In the genomic region with DNA sequence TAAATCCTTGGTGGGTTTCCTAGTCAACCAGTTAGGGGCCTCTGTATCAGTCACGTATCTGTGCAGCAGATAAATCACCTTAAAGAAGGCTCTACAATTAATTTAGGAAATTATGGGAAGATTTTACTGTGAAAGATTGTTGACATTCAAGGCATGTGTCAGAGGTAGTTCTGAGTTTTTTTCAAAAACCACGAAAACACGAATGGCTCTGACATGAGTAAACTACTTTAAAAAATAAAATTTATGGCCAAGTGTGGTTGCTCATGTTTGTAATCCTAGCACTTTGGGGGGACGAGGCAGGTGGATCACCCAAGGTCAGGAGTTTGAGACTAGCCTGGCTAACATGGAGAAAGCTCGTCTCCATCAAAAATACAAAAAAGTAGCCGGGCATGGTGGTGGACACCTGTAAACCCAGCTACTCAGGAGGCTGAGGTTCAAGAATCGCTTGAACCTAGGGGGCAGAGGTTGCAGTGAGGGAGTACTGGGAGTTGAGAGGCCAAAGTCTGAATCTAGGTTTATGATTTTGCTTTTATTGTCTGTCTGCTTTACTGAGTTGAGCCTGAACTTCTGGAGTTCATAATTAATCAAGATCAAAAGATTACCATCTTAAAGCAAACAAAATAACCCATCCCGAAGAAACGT, we compare ENCODE assay signal across 20 cellular contexts.
DNase-seq lines count a peak whose midpoint lies in the region; ATAC-seq and TF ChIP-seq lines count a peak whose summit lies in the region.
"Had no signal": no experiment of that assay in that cellular context is flagged by ENCODE, and none has a peak within 500 bp of the region (broad histone marks: within the 10 kb centered on the region; RNA-seq: fewer than 3 reads in every experiment).

No MANE protein-coding gene starts in this region.

- H3K4me3 ChIP-seq in OCI-LY1 (ENCODE audit: low read depth, low read length, poor library complexity, severe bottlenecking) (no peak overlapping the region), mammary epithelial cell (replicated peaks in 1 of 3; ENCODE audit: insufficient read depth in 1 of 3, low read depth in 2 of 3, low read length in 3 of 3) (no peak overlapping the region), mesendoderm (ENCODE audit: low read length) (no peak overlapping the region), coronary artery (no peak overlapping the region)
- H3K4me3 ChIP-seq: gastrocnemius medialis, SK-N-MC had no signal

- H2BK5ac ChIP-seq in mesendoderm (ENCODE audit: low read length), result no peak overlapping the region

- no peak for TF ChIP-seq CTCF in C4-2B (conservative IDR thresholded peaks at IDR 0.05)
- TF ChIP-seq CTCF in OCI-LY1 (IDR thresholded peaks at IDR 0.05; ENCODE audit: low read length), result no peak
- no peak for TF ChIP-seq CTCF in mammary epithelial cell (conservative IDR thresholded peaks at IDR 0.05 in 1 of 2, IDR thresholded peaks at IDR 0.05 in 1 of 2; ENCODE audit: extremely low read depth in 1 of 2, insufficient read depth in 1 of 2, low read depth in 1 of 2, low read length in 2 of 2)
- TF ChIP-seq CTCF in coronary artery (IDR thresholded peaks at IDR 0.05), result no peak

- peaks cover 11% of the 10 kb centered on the region for H3K79me1 ChIP-seq in mesendoderm (ENCODE audit: low read length)

- no peak for TF ChIP-seq POLR2A in GM18505 (IDR thresholded peaks at IDR 0.05; ENCODE audit: borderline replicate concordance, extremely low read depth, insufficient read depth, insufficient read length)

- no peak overlapping the region for H4K8ac ChIP-seq in mesendoderm (ENCODE audit: low read depth, low read length)

- intact Hi-C loops in mammary epithelial cell (cut with micrococcal nuclease), result no loop called here

- dilution Hi-C loops in mammary epithelial cell (cut with HindIII; ENCODE audit: low sequenced_read_pairs), result loop anchor here (5.0 kb wide), 1 partner anchor 43 kb away; no protein-coding TSS in a partner anchor

- H4K20me1 ChIP-seq in OCI-LY1 (ENCODE audit: insufficient read depth, low read length) (no peaks in the 10 kb centered on the region), mammary epithelial cell (ENCODE audit: insufficient read depth, low read length) (no peaks in the 10 kb centered on the region)

- H3K9me2 ChIP-seq in OCI-LY1 (ENCODE audit: low read depth, low read length), result no peaks in the 10 kb centered on the region

- H2AFZ ChIP-seq in OCI-LY1 (ENCODE audit: low read length) (no peak overlapping the region), mammary epithelial cell (ENCODE audit: low read depth, low read length) (no peak overlapping the region)

- no TSS peak for BruUV-seq in mammary epithelial cell (replicated peaks; lab: Mats Ljungman, UMichigan)

- ATAC-seq in GM18505 (IDR thresholded peaks at IDR 0.05; ENCODE audit: unreplicated experiment) (no peak), HG03521 (IDR thresholded peaks at IDR 0.05; ENCODE audit: unreplicated experiment) (no peak)
- ATAC-seq: gastrocnemius medialis had no signal

- DNase-seq in mammary epithelial cell (peak; percentile 64), mesendoderm (no peak), Kasumi-1 (lab: John Stamatoyannopoulos, UW) (no peak), coronary artery (ENCODE audit: low spot score) (no peak)
- DNase-seq: activated CD4-positive, alpha-beta T cell treated with anti-CD3 and anti-CD28 coated beads for 1 hour; activated naive CD8-positive, alpha-beta T cell treated with anti-CD3 and anti-CD28 coated beads, Interleukin-2, amount 10 ng/mL, durations not matched to agents 7 days and 5 days; CD4-positive, alpha-beta T cell; gastrocnemius medialis; kidney glomerular epithelial cell; NCI-H1436 treated with DMSO at 0.1 percent for 48 hours; NCI-H2171 treated with DMSO at 0.1 percent for 48 hours; NCI-H748 treated with DMSO at 0.1 percent for 48 hours; OCI-M1; stimulated activated CD4-positive, alpha-beta T cell treated with anti-CD3 and anti-CD28 coated beads, Interleukin-4, amount 100 ng/mL, for 4 hours; T1000 had no signal

- H3K9ac ChIP-seq in OCI-LY1 (ENCODE audit: low read length) (peak overlapping the region; percentile 18; the same call in 1 of the 2 replicates), mammary epithelial cell (ENCODE audit: insufficient read depth, low read length) (no peak overlapping the region), mesendoderm (ENCODE audit: low read length) (no peak overlapping the region)

- H3K4me1 ChIP-seq in OCI-LY1 (ENCODE audit: insufficient read depth, low read length, severe bottlenecking) (peaks cover 100% of the 10 kb centered on the region), mammary epithelial cell (ENCODE audit: insufficient read depth, low read length) (peaks cover 46% of the 10 kb centered on the region), mesendoderm (ENCODE audit: control insufficient read depth, low read depth, low read length) (peaks cover 28% of the 10 kb centered on the region)

- no peak overlapping the region for H3K23ac ChIP-seq in mesendoderm (ENCODE audit: low read length)

- H4K5ac ChIP-seq in mesendoderm (ENCODE audit: low read length), result no peak overlapping the region

- H3K79me2 ChIP-seq in OCI-LY1 (ENCODE audit: insufficient read depth, low read length) (peaks cover 56% of the 10 kb centered on the region), mammary epithelial cell (ENCODE audit: insufficient read depth, low read length) (peaks cover 95% of the 10 kb centered on the region), mesendoderm (ENCODE audit: control insufficient read depth, insufficient read depth, low read length) (peaks cover 5% of the 10 kb centered on the region)

- in situ Hi-C loops in mammary epithelial cell (cut with MboI; ENCODE audit: low sequenced_read_pairs in 2 of 2), result no loop called here

- H3K36me3 ChIP-seq in OCI-LY1 (ENCODE audit: insufficient read depth, low read length), result no peaks in the 10 kb centered on the region
- H3K36me3 ChIP-seq in mammary epithelial cell (ENCODE audit: insufficient read depth, low read length), result no peaks in the 10 kb centered on the region
- no peaks in the 10 kb centered on the region for H3K36me3 ChIP-seq in mesendoderm (ENCODE audit: control insufficient read depth, insufficient read depth, low read length)
- H3K36me3 ChIP-seq: gastrocnemius medialis had no signal

- 80% methylated on average over 9 of the region's 9 CpGs for WGBS in mammary epithelial cell (ENCODE audit: low coverage, missing lambda C conversion rate)
- WGBS in mesendoderm (ENCODE audit: extremely low coverage, insufficient coverage, low lambda C conversion rate), result no CpG with 5 or more reads among the region's 9 CpGs

- H2BK120ac ChIP-seq in mesendoderm (ENCODE audit: low read depth, low read length), result no peak overlapping the region

- peak overlapping the region; percentile 38; the same call in 1 of the 2 replicates for H3K4me2 ChIP-seq in OCI-LY1 (ENCODE audit: low read length)
- H3K4me2 ChIP-seq in mammary epithelial cell (ENCODE audit: insufficient read depth, low read depth, low read length), result peak overlapping the region; percentile 33
- H3K4me2 ChIP-seq in mesendoderm (ENCODE audit: low read length), result no peak overlapping the region

- no peaks in the 10 kb centered on the region for H3F3A ChIP-seq in OCI-LY1 (ENCODE audit: insufficient read depth, low read length)

- H3K4ac ChIP-seq in mesendoderm (ENCODE audit: low read depth, low read length), result no peak overlapping the region

- H3K56ac ChIP-seq in mesendoderm (ENCODE audit: low read length), result no peak overlapping the region

- H3K27ac ChIP-seq in C4-2B, result peak overlapping the region; percentile 37; the same call in 1 of the 2 replicates
- peak overlapping the region; percentile 94 for H3K27ac ChIP-seq in OCI-LY1 (ENCODE audit: low read depth, low read length, poor library complexity, severe bottlenecking)
- H3K27ac ChIP-seq in mammary epithelial cell (ENCODE audit: insufficient read depth, low read depth, low read length), result no peak overlapping the region
- no peak overlapping the region for H3K27ac ChIP-seq in mesendoderm (ENCODE audit: low read depth, low read length)
- no peak overlapping the region for H3K27ac ChIP-seq in coronary artery
- H3K27ac ChIP-seq: gastrocnemius medialis, SK-N-MC had no signal

- CTCF ChIA-PET in mammary epithelial cell (lab: Charles Lee; ENCODE audit: low non-redundant PET), result interaction anchor here (0.7 kb wide), 1 partner anchor 13 kb away, joined by 3 read pairs; no protein-coding TSS in a partner anchor

- H3K9me3 ChIP-seq in OCI-LY1 (ENCODE audit: low read length), result no peaks in the 10 kb centered on the region
- H3K9me3 ChIP-seq in mammary epithelial cell (replicated peaks; ENCODE audit: insufficient read depth, low read length), result no peaks in the 10 kb centered on the region
- H3K9me3 ChIP-seq: gastrocnemius medialis had no signal

- H3K18ac ChIP-seq in mesendoderm (ENCODE audit: low read length), result peak overlapping the region; percentile 51

- H3K27me3 ChIP-seq in OCI-LY1 (ENCODE audit: insufficient read depth, low read length) (no peaks in the 10 kb centered on the region), mammary epithelial cell (ENCODE audit: insufficient read depth, low read length) (no peaks in the 10 kb centered on the region), mesendoderm (ENCODE audit: insufficient read depth, low read length, poor library complexity) (no peaks in the 10 kb centered on the region)
- H3K27me3 ChIP-seq: gastrocnemius medialis had no signal

- H2AK5ac ChIP-seq in mesendoderm (ENCODE audit: low read length), result no peak overlapping the region

- no peak overlapping the region for H2BK15ac ChIP-seq in mesendoderm (replicated peaks; ENCODE audit: low read depth)

Comparison
In these comparisons a context has a peak if more than half of its experiments do, and no peak if none do; other contexts are left out.
1. H3K27ac ChIP-seq: peak in C4-2B (single experiment) and OCI-LY1 (single experiment); none in mammary epithelial cell (single experiment), mesendoderm (single experiment) and coronary artery (0 of 2).